ENCODE assay signal across 19 cellular contexts in the genomic region with DNA sequence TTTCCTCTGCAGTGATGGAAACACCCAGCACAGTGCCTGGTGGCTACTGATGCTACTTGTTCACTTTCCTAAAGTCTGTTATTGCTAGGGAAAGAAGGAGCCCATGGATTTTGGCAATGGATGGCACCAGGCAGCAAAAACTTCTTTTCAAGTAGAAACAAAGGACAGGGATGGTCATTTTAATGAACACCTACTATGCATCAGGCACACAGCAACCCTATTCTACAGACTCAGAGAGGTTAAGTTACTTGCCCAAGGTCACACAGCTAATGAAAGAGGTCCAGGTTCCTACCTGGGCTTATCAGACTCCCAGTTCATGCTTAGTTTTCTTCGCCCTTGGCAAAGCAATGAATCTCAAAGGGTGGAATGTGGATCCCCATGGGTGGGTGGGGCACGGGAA.
"Had no signal": no experiment of that assay in that cellular context is flagged by ENCODE, and none has a peak within 500 bp of the region (broad histone marks: within the 10 kb centered on the region; RNA-seq: fewer than 3 reads in every experiment).

No MANE protein-coding gene starts in this region.

- H3K27ac Mint-ChIP-seq: endodermal cell; natural killer cell treated with Interleukin-12 subunit alpha and Interleukin-12 subunit beta and Interleukin-15 and Interleukin-18, amount 100 ng/mL, for 72 hours had no signal

- H3K36me3 Mint-ChIP-seq: natural killer cell treated with Interleukin-12 subunit alpha and Interleukin-12 subunit beta and Interleukin-15 and Interleukin-18, amount 100 ng/mL, for 72 hours had no signal

- ATAC-seq: foreskin keratinocyte; left ventricle myocardium superior; natural killer cell treated with Interleukin-12 subunit alpha and Interleukin-12 subunit beta and Interleukin-15 and Interleukin-18, amount 100 ng/mL, for 72 hours had no signal

- H3K4me3 Mint-ChIP-seq: endodermal cell; natural killer cell treated with Interleukin-12 subunit alpha and Interleukin-12 subunit beta and Interleukin-15 and Interleukin-18, amount 100 ng/mL, for 72 hours had no signal

- H3K9me3 Mint-ChIP-seq: endodermal cell; natural killer cell treated with Interleukin-12 subunit alpha and Interleukin-12 subunit beta and Interleukin-15 and Interleukin-18, amount 100 ng/mL, for 72 hours had no signal

- H3K27ac ChIP-seq: colonic mucosa, foreskin keratinocyte, sigmoid colon, skin epidermis had no signal

- H3K9me3 ChIP-seq: colonic mucosa, sigmoid colon had no signal

- H3K36me3 ChIP-seq: colonic mucosa, sigmoid colon had no signal

- FAIRE-seq: endothelial cell of umbilical vein, kidney had no signal

- DNase-seq: colonic mucosa; effector CD4-positive, alpha-beta T cell; endodermal cell; erythroblast; foreskin keratinocyte; kidney; left cardiac atrium; left ventricle myocardium superior; midbrain; posterior cingulate gyrus; sigmoid colon; stimulated activated CD4-positive, alpha-beta T cell treated with anti-CD3 and anti-CD28 coated beads, Interleukin-2, amount 100 ng/mL, for 24 hours; stimulated activated CD4-positive, alpha-beta T cell treated with anti-CD3 and anti-CD28 coated beads, Interleukin-4, amount 100 ng/mL, for 4 hours; stimulated activated naive CD4-positive, alpha-beta T cell treated with Interleukin-2 at 50 U/mL for 16 hours; trophoblast cell had no signal

- H3K4me1 Mint-ChIP-seq: endodermal cell had no signal

- H3K27me3 ChIP-seq: colonic mucosa had no signal

- H3K4me1 ChIP-seq: colonic mucosa, foreskin keratinocyte, sigmoid colon had no signal

- H3K4me3 ChIP-seq: colonic mucosa, lung, sigmoid colon, skin epidermis had no signal
